21 cellular contexts compared by ENCODE assay signal in genomic region chr14:71553779-71554178, GRCh38.
DNase-seq lines count a peak whose midpoint lies in the region; ATAC-seq, FAIRE-seq and TF ChIP-seq lines count a peak whose summit lies in the region.
"Had no signal": no experiment of that assay in that cellular context is flagged by ENCODE, and none has a peak within 500 bp of the region (broad histone marks: within the 10 kb centered on the region; RNA-seq: fewer than 3 reads in every experiment).

No MANE protein-coding gene starts in this region.

- H3K4me1 Mint-ChIP-seq in activated T-cell treated with anti-CD3 and anti-CD28 coated beads, Interleukin-2, amount 50 U/mL, for 24 hours (ENCODE audit: low read depth) = peaks cover 83% of the 10 kb centered on the region
- peaks cover 37% of the 10 kb centered on the region for H3K4me1 Mint-ChIP-seq in T-helper 17 cell

- H4K20me1 ChIP-seq in hepatocyte (ENCODE audit: insufficient read depth, poor library complexity, severe bottlenecking) (no peaks in the 10 kb centered on the region), smooth muscle cell (ENCODE audit: low read depth) (no peaks in the 10 kb centered on the region)

- H3K27me3 Mint-ChIP-seq in activated T-cell treated with anti-CD3 and anti-CD28 coated beads, Interleukin-2, amount 50 U/mL, for 24 hours = no peaks in the 10 kb centered on the region
- H3K27me3 Mint-ChIP-seq in T-helper 17 cell = no peaks in the 10 kb centered on the region
- H3K27me3 Mint-ChIP-seq: IgD-negative memory B cell had no signal

- H3K27ac ChIP-seq in hepatocyte (peak overlapping the region; percentile 80), smooth muscle cell (ENCODE audit: low read depth) (peak overlapping the region; percentile 89)
- H3K27ac ChIP-seq: thyroid gland had no signal

- no peak for FAIRE-seq in GM12892 (lab: Jason Lieb, UNC)
- FAIRE-seq: A204.1, endothelial cell of umbilical vein had no signal

- no peaks in the 10 kb centered on the region for H3K9me2 ChIP-seq in hepatocyte (replicated peaks; ENCODE audit: insufficient read depth)

- peak overlapping the region; percentile 12 for H3K4me2 ChIP-seq in hepatocyte
- H3K4me2 ChIP-seq in smooth muscle cell = no peak overlapping the region

- ATAC-seq in T-helper 17 cell = no peak
- ATAC-seq: stimulated activated effector memory CD8-positive, alpha-beta T cell treated with anti-CD3 and anti-CD28 coated beads, Interleukin-12 subunit alpha, Interleukin-12 subunit beta, amount 100 ng/mL, for 72 hours had no signal

- no peak for DNase-seq in activated T-cell treated with anti-CD3 and anti-CD28 coated beads, Interleukin-2, amount 50 U/mL, for 24 hours
- no peak for DNase-seq in activated T-cell treated with anti-CD3 and anti-CD28 coated beads, Interleukin-2, amount 50 U/mL, for 48 hours
- DNase-seq in T-helper 17 cell (no peak), hepatocyte (ENCODE audit: low spot score) (no peak), smooth muscle cell (lab: John Stamatoyannopoulos, UW; ENCODE audit: unreplicated experiment) (no peak), DMS153 treated with DMSO at 0.1 percent for 48 hours (lab: John Stamatoyannopoulos, UW; ENCODE audit: unreplicated experiment) (no peak), KG1 (lab: John Stamatoyannopoulos, UW) (no peak), GM12892 (ENCODE audit: insufficient read length) (no peak)
- DNase-seq: activated gamma-delta T cell treated with Interleukin-2 at 50 U/mL for 16 hours, colonic mucosa, DMS79, H9, hippocampal formation, kidney glomerular epithelial cell, NCI-H2081, thyroid gland had no signal

- H3K4me1 ChIP-seq in hepatocyte (ENCODE audit: insufficient read depth) (peaks cover 16% of the 10 kb centered on the region), smooth muscle cell (ENCODE audit: low read depth) (peaks cover 34% of the 10 kb centered on the region)
- H3K4me1 ChIP-seq: thyroid gland had no signal

- H3K36me3 ChIP-seq in hepatocyte (replicated peaks; ENCODE audit: insufficient read depth, low read depth) = no peaks in the 10 kb centered on the region
- H3K36me3 ChIP-seq in smooth muscle cell (ENCODE audit: low read depth) = no peaks in the 10 kb centered on the region
- H3K36me3 ChIP-seq: colonic mucosa, thyroid gland had no signal

- no peak overlapping the region for H2AFZ ChIP-seq in hepatocyte
- no peak overlapping the region for H2AFZ ChIP-seq in smooth muscle cell (ENCODE audit: low read depth)

- TF ChIP-seq CTCF in hepatocyte (IDR thresholded peaks at IDR 0.05; ENCODE audit: poor library complexity) (no peak), smooth muscle cell (IDR thresholded peaks at IDR 0.05; ENCODE audit: borderline replicate concordance, insufficient read depth, poor library complexity, severe bottlenecking) (no peak)

- no peak overlapping the region for H3K9ac ChIP-seq in smooth muscle cell (ENCODE audit: low read depth)
- H3K9ac ChIP-seq: BLaER1 treated with 17β-estradiol and CSF1 and Interleukin-3, amounts not matched to agents 10 nM and 100 nM had no signal

- H3K36me3 Mint-ChIP-seq in activated T-cell treated with anti-CD3 and anti-CD28 coated beads, Interleukin-2, amount 50 U/mL, for 24 hours (ENCODE audit: low read depth) = peaks cover 21% of the 10 kb centered on the region
- H3K36me3 Mint-ChIP-seq in T-helper 17 cell (ENCODE audit: low read depth) = peaks cover 8% of the 10 kb centered on the region

- H3K27ac Mint-ChIP-seq in activated T-cell treated with anti-CD3 and anti-CD28 coated beads, Interleukin-2, amount 50 U/mL, for 24 hours = peak overlapping the region; percentile 99
- peak overlapping the region; percentile 98 for H3K27ac Mint-ChIP-seq in T-helper 17 cell
- H3K27ac Mint-ChIP-seq: H9 had no signal

- TF ChIP-seq POLR2A in GM12892 (IDR thresholded peaks at IDR 0.05; ENCODE audit: low read depth, low read length) = no peak

- H3K9me3 ChIP-seq in T-helper 17 cell (ENCODE audit: control insufficient read depth, low read length, poor library complexity, severe bottlenecking) (no peaks in the 10 kb centered on the region), hepatocyte (ENCODE audit: low read depth) (no peaks in the 10 kb centered on the region), smooth muscle cell (replicated peaks; ENCODE audit: low read depth) (no peaks in the 10 kb centered on the region)
- H3K9me3 ChIP-seq: BLaER1 treated with 17β-estradiol and CSF1 and Interleukin-3, amounts not matched to agents 10 nM and 100 nM; colonic mucosa; thyroid gland had no signal

- peaks cover 26% of the 10 kb centered on the region for H3K79me2 ChIP-seq in hepatocyte
- H3K79me2 ChIP-seq in smooth muscle cell (ENCODE audit: low read depth) = peaks cover 58% of the 10 kb centered on the region

- no peaks in the 10 kb centered on the region for H3K27me3 ChIP-seq in hepatocyte
- no peaks in the 10 kb centered on the region for H3K27me3 ChIP-seq in smooth muscle cell (ENCODE audit: low read depth)
- H3K27me3 ChIP-seq: BLaER1 treated with 17β-estradiol and CSF1 and Interleukin-3, amounts not matched to agents 10 nM and 100 nM; colonic mucosa; thyroid gland had no signal

- no peak overlapping the region for H3K4me3 ChIP-seq in hepatocyte
- H3K4me3 ChIP-seq in smooth muscle cell = no peak overlapping the region
- H3K4me3 ChIP-seq: BLaER1 treated with 17β-estradiol and CSF1 and Interleukin-3, amounts not matched to agents 10 nM and 100 nM; colonic mucosa; thyroid gland had no signal

- peak overlapping the region; percentile 34 for H3K4me3 Mint-ChIP-seq in activated T-cell treated with anti-CD3 and anti-CD28 coated beads, Interleukin-2, amount 50 U/mL, for 24 hours
- no peak overlapping the region for H3K4me3 Mint-ChIP-seq in T-helper 17 cell
- H3K4me3 Mint-ChIP-seq: H9 had no signal

- H3K9me3 Mint-ChIP-seq in activated T-cell treated with anti-CD3 and anti-CD28 coated beads, Interleukin-2, amount 50 U/mL, for 24 hours = no peaks in the 10 kb centered on the region
- H3K9me3 Mint-ChIP-seq: H9; IgD-negative memory B cell; stimulated activated effector memory CD8-positive, alpha-beta T cell treated with anti-CD3 and anti-CD28 coated beads, Interleukin-12 subunit alpha, Interleukin-12 subunit beta, amount 100 ng/mL, for 72 hours had no signal

- H3F3A ChIP-seq in smooth muscle cell (ENCODE audit: low read depth) = peaks cover 29% of the 10 kb centered on the region

- WGBS in hepatocyte (ENCODE audit: low lambda C conversion rate, missing lambda C conversion rate) = 84% methylated on average over 3 of the region's 3 CpGs
- 98% methylated on average over 3 of the region's 3 CpGs for WGBS in smooth muscle cell (ENCODE audit: low lambda C conversion rate)
